8 cellular contexts compared by ENCODE assay signal in genomic region chr6:165231581-165232276, GRCh38.
A peak's percentile ranks its signal among the peaks of the same experiment; 100 is the strongest.
DNase-seq lines count a peak whose midpoint lies in the region; ATAC-seq, FAIRE-seq and TF ChIP-seq lines count a peak whose summit lies in the region.

No MANE protein-coding gene starts in this region.

- no peak for FAIRE-seq in H54 (lab: Jason Lieb, UNC)

- peaks cover 0 to 10% (median 0%) of the 10 kb centered on the region in 9 donors for H3K4me1 ChIP-seq in heart right ventricle

- peak overlapping the region in 1 of 10 donors; percentile 35 for H3K4me3 ChIP-seq in heart right ventricle

- peak; percentile 20 to 72 (median 55) for TF ChIP-seq CTCF in heart right ventricle (IDR thresholded peaks at IDR 0.05)

- 38 to 42% methylated on average over 9 of the region's 9 CpGs for WGBS in heart right ventricle, 2 donors

- H3K36me3 ChIP-seq in heart right ventricle, result no peaks in the 10 kb centered on the region

- H3K27ac ChIP-seq in heart right ventricle, result peak overlapping the region in 4 of 10 donors; percentile 16 to 55 (median 41)
- H3K27ac ChIP-seq in substantia nigra (ENCODE audit: low read depth, low read length, poor library complexity, severe bottlenecking), result peak overlapping the region; percentile 60

- peaks cover 0 to 16% (median 0%) of the 10 kb centered on the region in 11 donors for H3K9me3 ChIP-seq in heart right ventricle

- no peak for TF ChIP-seq POLR2A in H54 (IDR thresholded peaks at IDR 0.05; ENCODE audit: low read depth, low read length)

- DNase-seq in NCI-H1417 (lab: John Stamatoyannopoulos, UW), result peak in 2 of 3 experiments; percentile 17 to 73
- DNase-seq in NCI-H1417 treated with DMSO at 0.1 percent for 48 hours (lab: John Stamatoyannopoulos, UW), result no peak
- DNase-seq in SHP77 treated with DMSO at 0.1 percent for 48 hours (lab: John Stamatoyannopoulos, UW), result peak; percentile 43
- DNase-seq in heart right ventricle, result peak in 1 of 2 donors; percentile 22
- peak in 30 of 49 donors; percentile 5 to 63 (median 32) for DNase-seq in substantia nigra (lab: John Stamatoyannopoulos, UW)
- DNase-seq in H54 (ENCODE audit: insufficient read length, low spot score), result no peak
- DNase-seq in activated CD4-positive, CD25-positive, alpha-beta regulatory T cell (lab: John Stamatoyannopoulos, UW), result no peak

- ATAC-seq in heart right ventricle (peak; percentile 52 to 93 (median 85)), GM21786 (IDR thresholded peaks at IDR 0.05; ENCODE audit: unreplicated experiment) (no peak)

- intact Hi-C loops in heart right ventricle (cut with DNase I), result loop anchor here in 2 of 10 donors (5.0 to 10.0 kb wide), 2 partner anchors 304 to 307 kb away; no protein-coding TSS in a partner anchor

- H3K27me3 ChIP-seq in heart right ventricle, result no peaks in the 10 kb centered on the region

Comparison
In these comparisons a context has a peak if more than half of its experiments do, and no peak if none do; other contexts are left out.
1. DNase-seq: peak in NCI-H1417 (2 of 3), SHP77 treated with DMSO at 0.1 percent for 48 hours (single experiment) and substantia nigra (30 of 49); none in NCI-H1417 treated with DMSO at 0.1 percent for 48 hours (single experiment), H54 (single experiment) and activated CD4-positive, CD25-positive, alpha-beta regulatory T cell (0 of 4).